In genomic region chr19:17236414-17236716, GRCh38 we compare ENCODE assay signal across 1 cellular context.
TF ChIP-seq lines count a peak whose summit lies in the region.

No MANE protein-coding gene starts in this region.

TF ChIP-seq in IMR-90, 13 proteins besides CTCF, POLR2A, EP300 and RAD21:
- TF ChIP-seq CEBPB (IDR thresholded peaks at IDR 0.05; ENCODE audit: low read depth, low read length): no peak
- TF ChIP-seq SMC3 (IDR thresholded peaks at IDR 0.05; ENCODE audit: low read depth, low read length): no peak
- no peak for TF ChIP-seq CHD1 (IDR thresholded peaks at IDR 0.05; ENCODE audit: low read depth, low read length)
- no peak for TF ChIP-seq MAFK (IDR thresholded peaks at IDR 0.05; ENCODE audit: low read depth, low read length)
- no peak for TF ChIP-seq ELK1 (IDR thresholded peaks at IDR 0.05; ENCODE audit: borderline replicate concordance, low read depth, low read length)
